ENCODE assay signal across 22 cellular contexts in the genomic region with DNA sequence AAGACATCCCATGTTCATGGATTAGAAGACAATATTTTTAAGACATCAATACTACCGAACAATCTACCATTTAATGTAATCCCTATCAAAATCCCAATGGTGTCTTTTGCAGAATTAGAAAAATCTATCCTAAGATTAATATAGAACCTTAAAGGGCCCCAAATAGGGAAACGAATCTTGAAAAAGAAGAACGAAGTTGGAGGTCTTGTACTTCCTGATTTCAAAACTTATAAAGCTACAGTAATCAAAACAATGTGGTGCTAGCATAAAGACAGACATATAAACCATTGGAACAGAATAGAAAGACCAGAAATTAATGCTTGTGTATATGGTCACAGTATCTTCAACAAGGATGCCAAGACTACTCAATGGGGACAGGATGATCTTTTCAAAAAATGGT.
"Had no signal": no experiment of that assay in that cellular context is flagged by ENCODE, and none has a peak within 500 bp of the region (broad histone marks: within the 10 kb centered on the region; RNA-seq: fewer than 3 reads in every experiment).

No MANE protein-coding gene starts in this region.

- H3K27ac ChIP-seq: RWPE1 had no signal

- DNase-seq: activated B cell treated with CpG ODN at 0.5 μM for 24 hours; activated CD4-positive, alpha-beta T cell treated with anti-CD3 and anti-CD28 coated beads for 36 hours; activated CD8-positive, alpha-beta memory T cell treated with anti-CD3 and anti-CD28 coated beads for 24 hours; activated effector memory CD4-positive, alpha-beta T cell treated with anti-CD3 and anti-CD28 coated beads, Interleukin-2, amount 50 U/mL, for 16 hours; activated naive CD4-positive, alpha-beta T cell treated with anti-CD3 and anti-CD28 coated beads for 36 hours; activated T-cell treated with anti-CD3 and anti-CD28 coated beads, Interleukin-2, amount 50 U/mL, for 4 hours; amygdala; Kasumi-1; KBM-7; NCI-H1105; NCI-H1436 treated with DMSO at 0.1 percent for 48 hours; NCI-H187; NCI-H2081; NCI-H510A treated with DMSO at 0.1 percent for 48 hours; NCI-H69; NK-92 treated with Interleukin-12 subunit alpha and Interleukin-12 subunit beta, amount 100 ng/mL, for 24 hours; OCI-M1; Right ventricle myocardium superior; T-helper 17 cell; T-helper 9 cell had no signal

- ATAC-seq: activated CD4-positive, alpha-beta T cell treated with anti-CD3 and anti-CD28 coated beads for 36 hours; activated T-cell treated with anti-CD3 and anti-CD28 coated beads, Interleukin-2, amount 50 U/mL, for 4 hours; Panc1; T-helper 17 cell had no signal
